In genomic region chr13:49858183-49858856, GRCh38 we compare ENCODE assay signal across 1 cellular context.
TF ChIP-seq lines count a peak whose summit lies in the region.

No MANE protein-coding gene starts in this region.

TF ChIP-seq in IMR-90, 13 proteins besides CTCF, POLR2A, EP300 and RAD21 (continued from another document):
- TF ChIP-seq CEBPB (IDR thresholded peaks at IDR 0.05; ENCODE audit: low read depth, low read length) (peak; percentile 98), BHLHE40 (IDR thresholded peaks at IDR 0.05; ENCODE audit: low read depth, low read length) (no peak)
TF ChIP-seq in IMR-90: peak in this region for 4.
